Comparison of ENCODE assay signal across 19 cellular contexts in genomic region chr2:172394008-172394407, GRCh38. TPM values are rescaled to one million over a fixed set of nuclear protein-coding genes. Genes with fewer than 3 reads are reported as not detected.
A peak's percentile ranks its signal among the peaks of the same experiment; 100 is the strongest.
DNase-seq lines count a peak whose midpoint lies in the region; ATAC-seq and TF ChIP-seq lines count a peak whose summit lies in the region.
"Had no signal": no experiment of that assay in that cellular context is flagged by ENCODE, and none has a peak within 500 bp of the region (broad histone marks: within the 10 kb centered on the region; RNA-seq: fewer than 3 reads in every experiment).

No MANE protein-coding gene starts in this region.

- no peak for TF ChIP-seq POLR2A in heart left ventricle (IDR thresholded peaks at IDR 0.05)
- TF ChIP-seq POLR2A in vagina (IDR thresholded peaks at IDR 0.05) = no peak

- H3K9me3 ChIP-seq in heart left ventricle (no peaks in the 10 kb centered on the region), vagina (no peaks in the 10 kb centered on the region)
- H3K9me3 ChIP-seq: pancreas, SJSA1, spleen had no signal

- intact Hi-C loops in heart left ventricle (cut with DNase I) = loop anchor here in 1 of 10 donors (10.0 kb wide), 1 partner anchor 189 kb away; no protein-coding TSS in a partner anchor
- intact Hi-C loops in Right ventricle myocardium inferior (cut with DNase I) = loop anchor here (5.0 kb wide), 1 partner anchor 37 kb away; no protein-coding TSS in a partner anchor
- intact Hi-C loops in left colon (cut with DNase I, micrococcal nuclease) = no loop called here
- intact Hi-C loops in vagina (cut with DNase I) = no loop called here

- WGBS in heart left ventricle, 4 donors = 66 to 82% (median 70%) methylated on average over 2 of the region's 2 CpGs

- no peaks in the 10 kb centered on the region for H3K36me3 ChIP-seq in heart left ventricle
- no peaks in the 10 kb centered on the region for H3K36me3 ChIP-seq in vagina
- H3K36me3 ChIP-seq: pancreas, SJSA1, spleen had no signal

- DNase-seq in heart left ventricle = no peak
- no peak for DNase-seq in Right ventricle myocardium inferior (ENCODE audit: missing footprints)
- peak; percentile 57 for DNase-seq in SKM-1 (lab: John Stamatoyannopoulos, UW; ENCODE audit: unreplicated experiment)
- DNase-seq in left colon = no peak
- no peak for DNase-seq in vagina (ENCODE audit: extremely low spot score in 2 of 2)
- no peak for DNase-seq in UCSD-AML1 (lab: John Stamatoyannopoulos, UW; ENCODE audit: unreplicated experiment)
- DNase-seq in Ammon's horn (ENCODE audit: low spot score) = no peak
- DNase-seq: activated CD4-positive, alpha-beta T cell treated with anti-CD3 and anti-CD28 coated beads, Interleukin-2, amount 50 U/mL, for 1 hour; activated T-cell treated with anti-CD3 and anti-CD28 coated beads, Interleukin-2, amount 50 U/mL, for 1 hour; GOT3; hypothalamus; NCI-H187 treated with DMSO at 0.1 percent for 48 hours; NCI-H446; pancreas; spleen; stimulated activated naive B cell treated with anti-CD40 and anti-IgM and Interleukin-4, amounts not matched to agents 10 μg/mL and 1 μg/mL and 100 μg/mL, for 72 hours; T1000 had no signal

- H3K4me1 ChIP-seq in heart left ventricle = peaks cover 6 to 60% (median 33%) of the 10 kb centered on the region in 12 donors
- peaks cover 33% of the 10 kb centered on the region for H3K4me1 ChIP-seq in vagina
- H3K4me1 ChIP-seq: pancreas had no signal

- H3K27ac ChIP-seq in heart left ventricle (peak overlapping the region in 8 of 12 donors; percentile 3 to 73 (median 40)), vagina (peak overlapping the region; percentile 9)
- H3K27ac ChIP-seq: pancreas, SJSA1, spleen had no signal

- H3K27me3 ChIP-seq in heart left ventricle (no peaks in the 10 kb centered on the region), vagina (no peaks in the 10 kb centered on the region)
- H3K27me3 ChIP-seq: pancreas, SJSA1, spleen had no signal

- TF ChIP-seq CTCF in heart left ventricle (IDR thresholded peaks at IDR 0.05) = no peak
- no peak for TF ChIP-seq CTCF in vagina (IDR thresholded peaks at IDR 0.05)

- H3K4me3 ChIP-seq in heart left ventricle (no peak overlapping the region), vagina (no peak overlapping the region)
- H3K4me3 ChIP-seq: pancreas, SJSA1, spleen had no signal

- ATAC-seq in heart left ventricle (peak in 3 of 4 donors; percentile 20 to 47 (median 20)), Right ventricle myocardium inferior (no peak), left colon (peak; percentile 63), GM19467 (IDR thresholded peaks at IDR 0.05; ENCODE audit: unreplicated experiment) (no peak)
- ATAC-seq: stimulated activated naive B cell treated with anti-CD40 and anti-IgM and Interleukin-4, amounts not matched to agents 10 μg/mL and 1 μg/mL and 100 μg/mL, for 72 hours had no signal

RNA-seq across cellular contexts. Expression of gene ITGA6, which starts 33.4 kb away (rescaled TPM):
- total RNA-seq in heart left ventricle (10 to 100 TPM; 40.5 to 84.8 (median 51.2) TPM), Right ventricle myocardium inferior (44.7 TPM), left colon (100 to 1,000 TPM; 159 to 218 TPM), vagina (82.3 TPM)
- 10 to 100 TPM; 11.8 to 37.2 TPM for polyA plus RNA-seq in heart left ventricle

Comparison
In these comparisons a context has a peak if more than half of its experiments do, and no peak if none do; other contexts are left out.
1. ATAC-seq: peak in heart left ventricle (3 of 4) and left colon (single experiment); none in Right ventricle myocardium inferior (single experiment) and GM19467 (single experiment).